In genomic region chr7:80707318-80707717, GRCh38 we compare ENCODE assay signal across 20 cellular contexts.
DNase-seq lines count a peak whose midpoint lies in the region; ATAC-seq and TF ChIP-seq lines count a peak whose summit lies in the region.
"Had no signal": no experiment of that assay in that cellular context is flagged by ENCODE, and none has a peak within 500 bp of the region (broad histone marks: within the 10 kb centered on the region; RNA-seq: fewer than 3 reads in every experiment).

No MANE protein-coding gene starts in this region.

- peak overlapping the region in 1 of 2 donors; percentile 2 for H3K4me3 Mint-ChIP-seq in CD14-positive monocyte
- H3K4me3 Mint-ChIP-seq: B cell; CD4-positive, CD25-positive, alpha-beta regulatory T cell; GM23338 had no signal

- H3K9me3 ChIP-seq in fibroblast of lung (ENCODE audit: control insufficient read depth, insufficient read depth, low read depth, low read length) (no peaks in the 10 kb centered on the region), neutrophil (no peaks in the 10 kb centered on the region)
- H3K9me3 ChIP-seq: SJSA1 had no signal

- peaks cover 0 to 3% (median 0%) of the 10 kb centered on the region in 7 donors for H3K9me3 Mint-ChIP-seq in CD14-positive monocyte

- H3K9ac ChIP-seq in fibroblast of lung (ENCODE audit: insufficient read depth, low read length): no peak overlapping the region

- H3K4me3 ChIP-seq in HL-60 (replicated peaks; ENCODE audit: insufficient read depth, low read length): no peak overlapping the region
- no peak overlapping the region for H3K4me3 ChIP-seq in fibroblast of lung (replicated peaks in 1 of 4; ENCODE audit: control extremely low read depth in 1 of 4, insufficient read depth in 1 of 4, low read depth in 3 of 4, low read length in 4 of 4)
- no peak overlapping the region for H3K4me3 ChIP-seq in neutrophil (ENCODE audit: low read depth in 1 of 2, low read length in 1 of 2)
- H3K4me3 ChIP-seq: GM23338, PC-9, SJSA1 had no signal

- H3K36me3 ChIP-seq in fibroblast of lung (ENCODE audit: control insufficient read depth, insufficient read depth, low read length) (no peaks in the 10 kb centered on the region), neutrophil (no peaks in the 10 kb centered on the region)
- H3K36me3 ChIP-seq: SJSA1 had no signal

- H3K27me3 ChIP-seq in HL-60 (ENCODE audit: insufficient read depth, poor library complexity, severe bottlenecking) (no peaks in the 10 kb centered on the region), fibroblast of lung (ENCODE audit: control insufficient read depth, insufficient read depth, low read length) (no peaks in the 10 kb centered on the region), neutrophil (no peaks in the 10 kb centered on the region)
- H3K27me3 ChIP-seq: SJSA1 had no signal

- H3K79me2 ChIP-seq in fibroblast of lung (ENCODE audit: control insufficient read depth, insufficient read depth, low read length): no peaks in the 10 kb centered on the region

- peak overlapping the region; percentile 19 to 95 (median 87) for H3K27ac Mint-ChIP-seq in CD14-positive monocyte
- H3K27ac Mint-ChIP-seq: B cell; CD4-positive, CD25-positive, alpha-beta regulatory T cell; GM23338 had no signal

- peaks cover 46% of the 10 kb centered on the region for H3K4me1 Mint-ChIP-seq in CD14-positive monocyte
- H3K4me1 Mint-ChIP-seq: B cell; CD4-positive, CD25-positive, alpha-beta regulatory T cell had no signal

- no peak overlapping the region for H3K4me2 ChIP-seq in fibroblast of lung (ENCODE audit: extremely low read depth, insufficient read depth, low read length)
- H3K4me2 ChIP-seq: GM23338, PC-9 had no signal

- H2AFZ ChIP-seq in fibroblast of lung (ENCODE audit: low read length): peak overlapping the region; percentile 41
- H2AFZ ChIP-seq: GM23338, PC-9 had no signal

- H3K27me3 Mint-ChIP-seq in CD14-positive monocyte (ENCODE audit: low read depth in 3 of 3): peaks cover 0 to 3% (median 3%) of the 10 kb centered on the region in 3 donors
- H3K27me3 Mint-ChIP-seq: B cell; CD4-positive, CD25-positive, alpha-beta regulatory T cell had no signal

- DNase-seq in CD14-positive monocyte (ENCODE audit: low spot score) (no peak), HL-60 (ENCODE audit: low read depth in 1 of 2, low spot score in 1 of 2) (no peak), fibroblast of lung (ENCODE audit: low read depth in 2 of 2) (no peak), head of caudate nucleus (no peak), pons (ENCODE audit: low spot score) (no peak)
- DNase-seq: CD4-positive, CD25-positive, alpha-beta regulatory T cell; COR-L47; DMS 273 treated with DMSO at 0.1 percent for 48 hours; NCI-H1048; NCI-H1436 treated with DMSO at 0.1 percent for 48 hours; NCI-H2029; NCI-H345; NCI-H524 treated with DMSO at 0.1 percent for 48 hours; PC-9 had no signal

- no peak for TF ChIP-seq CTCF in CD14-positive monocyte (IDR thresholded peaks at IDR 0.05)
- no peak for TF ChIP-seq CTCF in HL-60 (IDR thresholded peaks at IDR 0.05; ENCODE audit: insufficient read depth, low read length)
- no peak for TF ChIP-seq CTCF in fibroblast of lung (conservative IDR thresholded peaks at IDR 0.05 in 1 of 2, IDR thresholded peaks at IDR 0.05 in 1 of 2; ENCODE audit: low read depth in 1 of 2, low read length in 2 of 2)
- TF ChIP-seq CTCF in neutrophil (IDR thresholded peaks at IDR 0.05): no peak

- no peak for ATAC-seq in HG02571 (IDR thresholded peaks at IDR 0.05; ENCODE audit: unreplicated experiment)
- ATAC-seq: GM23338, HCT116 had no signal

- H3K4me1 ChIP-seq in fibroblast of lung (ENCODE audit: control insufficient read depth, extremely low read depth, insufficient read depth, low read length) (peaks cover 14% of the 10 kb centered on the region), neutrophil (ENCODE audit: control insufficient read depth in 1 of 2, insufficient read depth in 1 of 2, low read depth in 1 of 2, low read length in 1 of 2) (peaks cover 29 to 39% of the 10 kb centered on the region in 2 experiments)
- H3K4me1 ChIP-seq: SJSA1 had no signal

- peaks cover 3 to 6% of the 10 kb centered on the region in 2 donors for H3K36me3 Mint-ChIP-seq in CD14-positive monocyte
- H3K36me3 Mint-ChIP-seq: CD4-positive, CD25-positive, alpha-beta regulatory T cell had no signal

- no peaks in the 10 kb centered on the region for H4K20me1 ChIP-seq in fibroblast of lung (ENCODE audit: control insufficient read depth, extremely low read depth, insufficient read depth, low read length)

- intact Hi-C loops in CD14-positive monocyte (cut with micrococcal nuclease) (loop anchor here in 1 of 2 donors (10.0 kb wide), 1 partner anchor 67 kb away; no protein-coding TSS in a partner anchor), head of caudate nucleus (cut with DNase I) (no loop called here)

- H3K27ac ChIP-seq in HL-60 (replicated peaks) (peak overlapping the region; percentile 83), fibroblast of lung (ENCODE audit: insufficient read depth, low read length) (no peak overlapping the region), neutrophil (peak overlapping the region; percentile 84)
- H3K27ac ChIP-seq: PC-9, SJSA1 had no signal
